22 cellular contexts compared by ENCODE assay signal in the genomic region with DNA sequence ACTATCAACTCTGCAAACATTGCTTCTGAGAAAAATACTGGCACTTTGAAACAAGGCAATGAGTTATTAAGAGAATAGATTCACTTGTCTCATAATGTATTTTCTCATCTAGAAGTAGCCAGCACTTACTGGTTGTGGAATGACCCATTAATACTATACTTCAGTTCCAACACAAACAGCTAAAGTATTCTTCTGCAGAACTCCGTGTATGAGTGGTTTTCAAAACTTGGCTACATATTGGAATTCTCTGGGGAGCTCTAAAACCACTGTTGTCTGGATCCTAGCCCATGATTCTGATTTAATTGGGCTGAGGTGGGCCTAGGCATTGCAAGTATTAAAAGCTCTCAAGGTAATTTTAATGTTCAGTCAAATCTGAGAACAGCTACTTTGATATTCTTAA.
DNase-seq lines count a peak whose midpoint lies in the region; ATAC-seq, FAIRE-seq and TF ChIP-seq lines count a peak whose summit lies in the region.
"Had no signal": no experiment of that assay in that cellular context is flagged by ENCODE, and none has a peak within 500 bp of the region (broad histone marks: within the 10 kb centered on the region; RNA-seq: fewer than 3 reads in every experiment).

No MANE protein-coding gene starts in this region.

- H3K9me3 Mint-ChIP-seq in osteocyte (ENCODE audit: unreplicated experiment), result no peaks in the 10 kb centered on the region
- H3K9me3 Mint-ChIP-seq: activated naive CD4-positive, alpha-beta T cell treated with anti-CD3 and anti-CD28 coated beads, Interleukin-2, amount 50 U/mL, for 24 hours; neural crest cell had no signal

- DNase-seq in EL, result peak; percentile 51
- peak; percentile 25 for DNase-seq in NCI-H69 (lab: John Stamatoyannopoulos, UW)
- DNase-seq in fibroblast of pulmonary artery (ENCODE audit: low read depth), result peak; percentile 89
- no peak for DNase-seq in osteocyte (ENCODE audit: extremely low spot score, unreplicated experiment)
- DNase-seq in retina, result no peak
- no peak for DNase-seq in NCI-H524 (lab: John Stamatoyannopoulos, UW)
- DNase-seq in RCC 7860 (ENCODE audit: low spot score), result no peak
- DNase-seq: activated CD4-positive, alpha-beta T cell treated with anti-CD3 and anti-CD28 coated beads, Interleukin-2, amount 50 U/mL, for 1 hour; activated T-cell treated with anti-CD3 and anti-CD28 coated beads, Interleukin-2, amount 50 U/mL, for 1 hour; endodermal cell; GF-D8; mesendoderm; NCI-H187 treated with DMSO at 0.1 percent for 48 hours; NCI-H526 treated with DMSO at 0.1 percent for 48 hours; PC-9; stimulated activated CD4-positive, alpha-beta T cell treated with anti-CD3 and anti-CD28 coated beads, Interleukin-2, amount 100 ng/mL, for 48 hours had no signal

- peak overlapping the region; percentile 82 for H3K27ac Mint-ChIP-seq in osteocyte (ENCODE audit: unreplicated experiment)
- H3K27ac Mint-ChIP-seq: activated naive CD4-positive, alpha-beta T cell treated with anti-CD3 and anti-CD28 coated beads, Interleukin-2, amount 50 U/mL, for 24 hours; endodermal cell had no signal

- no peak for ATAC-seq in GM19351 (IDR thresholded peaks at IDR 0.05; ENCODE audit: unreplicated experiment)

- H3K4me3 ChIP-seq in fibroblast of pulmonary artery (replicated peaks; ENCODE audit: low read depth, low read length), result no peak overlapping the region
- H3K4me3 ChIP-seq: HAP-1, PC-9 had no signal

- no peaks in the 10 kb centered on the region for H3K36me3 Mint-ChIP-seq in osteocyte (ENCODE audit: unreplicated experiment)
- H3K36me3 Mint-ChIP-seq: activated naive CD4-positive, alpha-beta T cell treated with anti-CD3 and anti-CD28 coated beads, Interleukin-2, amount 50 U/mL, for 24 hours had no signal

- TF ChIP-seq CTCF in fibroblast of pulmonary artery (IDR thresholded peaks at IDR 0.05; ENCODE audit: low read length, missing control alignments) (no peak), osteocyte (IDR thresholded peaks at IDR 0.05) (no peak)

- no peak overlapping the region for H3K4me3 Mint-ChIP-seq in osteocyte (ENCODE audit: unreplicated experiment)
- H3K4me3 Mint-ChIP-seq: activated naive CD4-positive, alpha-beta T cell treated with anti-CD3 and anti-CD28 coated beads, Interleukin-2, amount 50 U/mL, for 24 hours; endodermal cell; neural crest cell had no signal

- FAIRE-seq in RCC 7860 (lab: Jason Lieb, UNC), result no peak
- FAIRE-seq: HTR-8/SVneo, TTC549 had no signal

- H3K4me1 Mint-ChIP-seq in osteocyte (ENCODE audit: unreplicated experiment), result peaks cover 27% of the 10 kb centered on the region
- H3K4me1 Mint-ChIP-seq: activated naive CD4-positive, alpha-beta T cell treated with anti-CD3 and anti-CD28 coated beads, Interleukin-2, amount 50 U/mL, for 24 hours; endodermal cell; neural crest cell had no signal

- no peaks in the 10 kb centered on the region for H3K27me3 Mint-ChIP-seq in osteocyte (ENCODE audit: unreplicated experiment)
- H3K27me3 Mint-ChIP-seq: activated naive CD4-positive, alpha-beta T cell treated with anti-CD3 and anti-CD28 coated beads, Interleukin-2, amount 50 U/mL, for 24 hours had no signal

Comparison
In these comparisons a context has a peak if more than half of its experiments do, and no peak if none do; other contexts are left out.
1. DNase-seq: peak in EL (single experiment), NCI-H69 (single experiment) and fibroblast of pulmonary artery (single experiment); none in osteocyte (single experiment), retina (single experiment), NCI-H524 (0 of 2) and RCC 7860 (single experiment).